ENCODE assay signal across 1 cellular context in the genomic region with DNA sequence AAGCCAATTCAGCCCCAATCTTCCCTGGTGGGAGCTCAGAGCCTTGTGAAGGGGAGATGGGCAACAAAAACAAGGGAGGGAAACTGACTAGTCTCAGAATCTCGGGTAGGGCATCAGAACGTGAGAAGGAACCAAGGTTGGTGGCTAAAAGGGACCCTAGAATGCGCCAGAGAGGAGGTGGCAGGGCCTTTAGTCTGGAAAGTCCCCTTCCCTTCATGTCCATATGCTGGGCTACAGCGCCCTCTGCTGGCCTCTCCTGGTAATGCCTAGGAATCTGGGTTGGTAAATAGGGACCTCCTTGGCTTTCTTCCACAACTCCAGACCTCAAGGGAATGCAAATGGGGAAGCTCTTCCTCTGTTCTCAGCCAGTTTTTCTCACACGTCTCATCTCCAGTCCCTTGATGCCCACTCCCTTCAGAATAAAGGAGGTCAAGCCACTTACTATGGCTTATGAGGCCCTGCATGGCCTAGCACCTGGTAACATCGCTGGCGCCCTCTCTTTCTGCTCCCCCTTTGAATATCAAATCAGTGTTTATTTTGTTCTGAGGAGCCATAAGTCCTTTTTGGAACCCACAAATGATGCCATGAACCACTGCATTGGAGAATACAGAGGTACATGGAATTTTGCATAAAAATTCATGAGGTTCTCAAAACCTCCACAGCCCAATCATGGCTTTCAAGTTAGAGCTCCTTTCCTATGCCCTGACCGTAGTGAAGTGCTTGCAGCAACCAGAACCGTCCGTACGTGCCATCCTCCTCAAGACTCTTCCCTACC.
TF ChIP-seq lines count a peak whose summit lies in the region.

No MANE protein-coding gene starts in this region.

TF ChIP-seq in endothelial cell of umbilical vein, 7 proteins besides CTCF, POLR2A, EP300 and RAD21 (continued from another document):
- TF ChIP-seq JUN (IDR thresholded peaks at IDR 0.05; ENCODE audit: borderline replicate concordance, insufficient read depth, insufficient read length, low read depth) (no peak), GATA2 (IDR thresholded peaks at IDR 0.05; ENCODE audit: insufficient read depth, insufficient read length, low read depth, low read length) (no peak)
- TF ChIP-seq, protein P1, sequence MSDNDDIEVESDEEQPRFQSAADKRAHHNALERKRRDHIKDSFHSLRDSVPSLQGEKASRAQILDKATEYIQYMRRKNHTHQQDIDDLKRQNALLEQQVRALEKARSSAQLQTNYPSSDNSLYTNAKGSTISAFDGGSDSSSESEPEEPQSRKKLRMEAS (IDR thresholded peaks at IDR 0.05; ENCODE audit: insufficient read depth, insufficient read length): no peak
TF ChIP-seq in endothelial cell of umbilical vein: peak in this region for 1.
